1 cellular context compared by ENCODE assay signal in the genomic region with DNA sequence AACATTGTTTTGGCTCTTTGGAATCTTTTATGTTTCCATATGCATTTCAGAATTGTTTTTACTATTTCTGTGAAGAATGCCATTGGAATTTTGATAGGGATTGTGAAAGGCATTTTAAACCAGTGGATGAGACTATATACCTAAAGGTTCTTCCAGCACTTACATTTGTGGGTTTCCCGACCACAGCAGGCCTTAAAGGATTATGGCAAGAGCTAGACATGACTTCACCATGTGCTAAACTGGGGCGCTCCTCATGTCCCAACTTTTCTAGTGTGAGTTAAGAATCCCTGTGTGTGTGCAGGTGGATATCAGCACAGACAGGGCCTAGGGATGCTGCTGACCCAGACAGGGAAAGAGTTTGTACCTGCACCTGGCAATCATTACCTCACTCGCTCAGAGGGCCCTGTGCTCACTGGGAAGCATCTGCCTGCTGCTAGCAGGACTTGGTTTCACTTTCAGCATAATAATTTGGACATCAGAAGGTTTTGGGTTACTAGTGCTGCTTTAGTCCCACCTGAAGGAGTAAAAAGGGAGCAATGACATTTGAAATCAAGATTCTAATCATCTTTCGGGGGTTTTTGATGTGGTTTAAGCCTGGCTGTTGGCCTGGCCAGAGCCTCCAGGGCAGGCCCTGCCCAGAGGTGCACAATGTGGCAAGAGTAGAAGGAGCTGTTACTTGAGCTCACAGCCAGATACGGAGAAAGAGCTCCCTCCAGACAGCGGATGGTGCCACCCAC.
TF ChIP-seq lines count a peak whose summit lies in the region.

No MANE protein-coding gene starts in this region.

TF ChIP-seq in HepG2, 621 proteins besides CTCF, POLR2A, EP300 and RAD21 (continued from another document):
- TF ChIP-seq ZNF572 (CRISPR knock-in tag; IDR thresholded peaks at IDR 0.05): no peak
- no peak for TF ChIP-seq ZNF382 (CRISPR knock-in tag; IDR thresholded peaks at IDR 0.05; ENCODE audit: borderline replicate concordance)
- TF ChIP-seq MYPOP (CRISPR knock-in tag; IDR thresholded peaks at IDR 0.05): no peak
- no peak for TF ChIP-seq PREB (CRISPR knock-in tag; IDR thresholded peaks at IDR 0.05)
- no peak for TF ChIP-seq FOXA3 (CRISPR knock-in tag; IDR thresholded peaks at IDR 0.05)
- no peak for TF ChIP-seq ZNF136 (CRISPR knock-in tag; IDR thresholded peaks at IDR 0.05; ENCODE audit: low read depth)
- no peak for TF ChIP-seq HMGA1 (CRISPR knock-in tag; conservative IDR thresholded peaks at IDR 0.05)
